Comparison of ENCODE assay signal across 8 cellular contexts in the genomic region with DNA sequence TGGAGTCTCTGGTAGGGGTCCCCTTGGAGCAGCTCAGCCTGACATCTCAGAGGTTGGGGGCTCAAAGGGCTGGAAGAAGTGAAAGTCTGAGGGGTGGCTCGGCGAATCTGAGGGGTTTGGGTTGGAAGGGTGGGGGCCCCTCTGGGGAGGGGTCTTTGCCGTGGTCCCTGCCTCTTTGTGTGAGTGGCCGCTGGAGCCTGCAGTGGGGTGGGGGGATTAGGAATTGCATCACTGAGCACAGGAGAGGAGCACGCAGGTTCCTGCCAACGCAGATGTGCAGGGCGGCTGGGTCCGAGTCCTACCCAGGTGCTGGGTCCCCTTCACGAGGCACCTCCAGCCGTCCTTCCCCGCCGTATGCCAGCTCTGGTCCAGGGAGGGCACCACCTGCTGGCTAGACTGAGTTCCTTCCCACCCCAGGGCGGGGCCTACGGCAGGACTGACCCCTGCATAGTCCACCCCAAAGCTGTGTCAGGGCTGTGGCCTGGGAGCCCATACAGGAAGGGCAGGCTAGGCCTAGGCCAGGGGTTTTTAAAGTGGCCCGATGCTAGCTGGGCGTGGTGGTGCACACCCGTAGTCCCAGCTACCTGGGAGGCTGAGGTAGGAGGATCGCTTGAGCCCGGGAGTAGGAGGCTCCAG. TPM values are rescaled to one million over a fixed set of nuclear protein-coding genes. Genes with fewer than 3 reads are reported as not detected.
DNase-seq lines count a peak whose midpoint lies in the region; ATAC-seq and TF ChIP-seq lines count a peak whose summit lies in the region.

No MANE protein-coding gene starts in this region.

- DNase-seq in NCI-H1092 (lab: John Stamatoyannopoulos, UW) = peak; percentile 74
- DNase-seq in cerebellar cortex (ENCODE audit: low spot score) = peak; percentile 34
- peak; percentile 49 for DNase-seq in nephron progenitor cell
- no peak for DNase-seq in breast epithelium (ENCODE audit: low spot score in 2 of 2)
- DNase-seq in head of caudate nucleus = no peak
- DNase-seq in OCI-M2 (lab: John Stamatoyannopoulos, UW; ENCODE audit: unreplicated experiment) = no peak

- no peak for TF ChIP-seq POLR2A in breast epithelium (IDR thresholded peaks at IDR 0.05)

- H3K27ac ChIP-seq in DOHH2 (ENCODE audit: low read depth, low read length) (no peak overlapping the region), breast epithelium (peak overlapping the region in 1 of 2 donors; percentile 94)

- H3K4me3 Mint-ChIP-seq in nephron progenitor cell = no peak overlapping the region

- H3K9me3 ChIP-seq in DOHH2 (ENCODE audit: control insufficient read depth, insufficient read depth, low read length) (no peaks in the 10 kb centered on the region), breast epithelium (no peaks in the 10 kb centered on the region)

- intact Hi-C loops in breast epithelium (cut with DNase I; ENCODE audit: low total_unique reads) = no loop called here
- intact Hi-C loops in head of caudate nucleus (cut with DNase I) = no loop called here

- H3K9me3 Mint-ChIP-seq in nephron progenitor cell = no peaks in the 10 kb centered on the region

- no peak overlapping the region for H3K27ac Mint-ChIP-seq in nephron progenitor cell

- H3K4me2 ChIP-seq in DOHH2 (ENCODE audit: low read length) = no peak overlapping the region

- no peaks in the 10 kb centered on the region for H4K20me1 ChIP-seq in DOHH2 (ENCODE audit: control insufficient read depth, insufficient read depth, low read depth, low read length)

- peaks cover 5% of the 10 kb centered on the region for H3K36me3 ChIP-seq in DOHH2 (ENCODE audit: control insufficient read depth, low read length)
- H3K36me3 ChIP-seq in breast epithelium = no peaks in the 10 kb centered on the region

- ATAC-seq in GM19463 (IDR thresholded peaks at IDR 0.05; ENCODE audit: unreplicated experiment) = no peak

- H3K27me3 ChIP-seq in DOHH2 (ENCODE audit: control insufficient read depth, low read length) (no peaks in the 10 kb centered on the region), breast epithelium (no peaks in the 10 kb centered on the region)

- H3K27me3 Mint-ChIP-seq in nephron progenitor cell (ENCODE audit: low read depth, poor library complexity) = peaks cover 34% of the 10 kb centered on the region

- H3F3A ChIP-seq in DOHH2 (ENCODE audit: control insufficient read depth, insufficient read depth) = peaks cover 10% of the 10 kb centered on the region

- no peaks in the 10 kb centered on the region for H3K9me2 ChIP-seq in DOHH2 (replicated peaks; ENCODE audit: control insufficient read depth, low read length)

- H3K79me2 ChIP-seq in DOHH2 (ENCODE audit: control insufficient read depth, low read length) = peaks cover 32% of the 10 kb centered on the region

- TF ChIP-seq CTCF in DOHH2 (IDR thresholded peaks at IDR 0.05; ENCODE audit: low read depth, low read length, poor library complexity, severe bottlenecking) (peak; percentile 32), nephron progenitor cell (IDR thresholded peaks at IDR 0.05) (peak; percentile 25), breast epithelium (IDR thresholded peaks at IDR 0.05) (no peak)

- no peaks in the 10 kb centered on the region for H3K36me3 Mint-ChIP-seq in nephron progenitor cell (ENCODE audit: low read depth)

- H3K4me1 ChIP-seq in DOHH2 (ENCODE audit: control insufficient read depth, low read length) (peaks cover 41% of the 10 kb centered on the region), breast epithelium (peaks cover 4% of the 10 kb centered on the region in 2 donors)

- H3K4me3 ChIP-seq in DOHH2 (ENCODE audit: low read length) (no peak overlapping the region), breast epithelium (no peak overlapping the region)

- peaks cover 20% of the 10 kb centered on the region for H3K4me1 Mint-ChIP-seq in nephron progenitor cell

RNA-seq across cellular contexts. Expression of a gene that starts 9.9 kb away (rescaled TPM):
- total RNA-seq in breast epithelium = 10 to 100 TPM in 2 of 3 donors, 1 to 10 TPM in 1; 9.2 to 31.2 (median 10.8) TPM

RNA-seq across cellular contexts. Expression of a gene that starts 30.3 kb away (rescaled TPM):
- total RNA-seq in breast epithelium = under 1 TPM in 1 of 3 donors, not detected in 2; 0.44 TPM

Comparison
In these comparisons a context has a peak if more than half of its experiments do, and no peak if none do; other contexts are left out.
1. CTCF ChIP-seq: peak in DOHH2 (single experiment) and nephron progenitor cell (single experiment); none in breast epithelium (0 of 3).
2. DNase-seq: peak in NCI-H1092 (single experiment), cerebellar cortex (single experiment) and nephron progenitor cell (single experiment); none in breast epithelium (0 of 2), head of caudate nucleus (0 of 42) and OCI-M2 (single experiment).